ENCODE assay signal across 1 cellular context in the genomic region with DNA sequence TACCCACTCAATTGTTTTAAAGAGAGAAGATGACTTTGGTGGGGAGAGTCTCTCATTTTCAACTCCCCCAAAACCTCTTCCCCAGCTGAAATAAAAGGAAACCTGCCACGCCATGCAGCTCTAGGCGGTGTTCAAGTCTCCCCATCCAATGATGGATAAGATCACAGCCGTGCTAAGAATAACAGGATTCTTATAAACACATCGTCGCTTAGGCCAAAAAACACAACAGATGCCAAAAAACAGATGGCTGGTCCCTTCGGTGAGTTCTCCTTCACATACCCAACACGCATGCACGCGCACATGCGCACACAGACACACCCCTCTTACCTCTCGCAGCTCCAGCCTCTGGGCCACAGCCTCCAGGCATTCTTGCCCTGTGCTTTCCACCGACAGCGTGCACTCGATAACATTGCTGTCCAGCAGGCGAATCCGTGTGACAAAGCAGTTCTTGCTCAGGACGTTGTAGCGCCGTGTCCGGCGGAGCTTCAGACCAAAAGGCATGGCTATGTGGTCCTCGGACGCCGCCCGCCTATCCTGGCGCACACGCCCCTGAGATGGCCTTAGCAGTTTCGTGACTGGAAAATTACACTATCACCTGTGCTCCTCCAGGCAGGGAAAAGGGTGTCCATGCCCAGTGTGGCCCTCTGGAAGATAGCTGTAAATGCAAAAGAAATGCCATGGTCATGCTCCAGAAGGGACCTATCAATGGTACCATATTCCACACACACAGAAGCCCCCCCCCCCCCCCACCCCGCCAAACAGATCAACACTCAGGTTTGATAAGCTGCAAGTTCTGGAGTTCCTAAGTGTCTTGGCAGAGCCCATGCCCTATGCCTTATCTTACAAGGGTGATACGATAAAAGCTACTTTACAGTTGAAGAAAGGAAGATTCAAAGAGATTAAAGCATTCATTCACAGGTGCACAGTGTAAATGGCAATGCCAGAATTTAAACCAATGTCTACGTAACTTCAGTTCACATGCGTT.
TF ChIP-seq lines count a peak whose summit lies in the region.

No MANE protein-coding gene starts in this region.

TF ChIP-seq in HEK293, 187 proteins besides CTCF, POLR2A, EP300 and RAD21 (continued from another document):
- TF ChIP-seq, protein P1, sequence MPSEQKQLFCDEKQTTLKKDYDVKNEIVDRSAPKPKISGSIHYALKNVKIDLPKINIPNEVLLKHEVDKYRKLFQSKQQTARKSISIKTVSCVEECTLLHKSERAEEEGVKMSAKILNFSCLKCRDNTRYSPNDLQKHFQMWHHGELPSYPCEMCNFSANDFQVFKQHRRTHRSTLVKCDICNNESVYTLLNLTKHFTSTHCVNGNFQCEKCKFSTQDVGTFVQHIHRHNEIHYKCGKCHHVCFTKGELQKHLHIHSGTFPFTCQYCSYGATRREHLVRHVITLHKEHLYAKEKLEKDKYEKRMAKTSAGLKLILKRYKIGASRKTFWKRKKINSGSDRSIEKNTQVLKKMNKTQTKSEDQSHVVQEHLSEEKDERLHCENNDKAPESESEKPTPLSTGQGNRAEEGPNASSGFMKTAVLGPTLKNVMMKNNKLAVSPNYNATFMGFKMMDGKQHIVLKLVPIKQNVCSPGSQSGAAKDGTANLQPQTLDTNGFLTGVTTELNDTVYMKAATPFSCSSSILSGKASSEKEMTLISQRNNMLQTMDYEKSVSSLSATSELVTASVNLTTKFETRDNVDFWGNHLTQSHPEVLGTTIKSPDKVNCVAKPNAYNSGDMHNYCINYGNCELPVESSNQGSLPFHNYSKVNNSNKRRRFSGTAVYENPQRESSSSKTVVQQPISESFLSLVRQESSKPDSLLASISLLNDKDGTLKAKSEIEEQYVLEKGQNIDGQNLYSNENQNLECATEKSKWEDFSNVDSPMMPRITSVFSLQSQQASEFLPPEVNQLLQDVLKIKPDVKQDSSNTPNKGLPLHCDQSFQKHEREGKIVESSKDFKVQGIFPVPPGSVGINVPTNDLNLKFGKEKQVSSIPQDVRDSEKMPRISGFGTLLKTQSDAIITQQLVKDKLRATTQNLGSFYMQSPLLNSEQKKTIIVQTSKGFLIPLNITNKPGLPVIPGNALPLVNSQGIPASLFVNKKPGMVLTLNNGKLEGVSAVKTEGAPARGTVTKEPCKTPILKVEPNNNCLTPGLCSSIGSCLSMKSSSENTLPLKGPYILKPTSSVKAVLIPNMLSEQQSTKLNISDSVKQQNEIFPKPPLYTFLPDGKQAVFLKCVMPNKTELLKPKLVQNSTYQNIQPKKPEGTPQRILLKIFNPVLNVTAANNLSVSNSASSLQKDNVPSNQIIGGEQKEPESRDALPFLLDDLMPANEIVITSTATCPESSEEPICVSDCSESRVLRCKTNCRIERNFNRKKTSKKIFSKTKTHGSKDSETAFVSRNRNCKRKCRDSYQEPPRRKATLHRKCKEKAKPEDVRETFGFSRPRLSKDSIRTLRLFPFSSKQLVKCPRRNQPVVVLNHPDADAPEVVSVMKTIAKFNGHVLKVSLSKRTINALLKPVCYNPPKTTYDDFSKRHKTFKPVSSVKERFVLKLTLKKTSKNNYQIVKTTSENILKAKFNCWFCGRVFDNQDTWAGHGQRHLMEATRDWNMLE (tag by site-specific recombination; conservative IDR thresholded peaks at IDR 0.05; ENCODE audit: low read depth): no peak
- TF ChIP-seq, protein P2, sequence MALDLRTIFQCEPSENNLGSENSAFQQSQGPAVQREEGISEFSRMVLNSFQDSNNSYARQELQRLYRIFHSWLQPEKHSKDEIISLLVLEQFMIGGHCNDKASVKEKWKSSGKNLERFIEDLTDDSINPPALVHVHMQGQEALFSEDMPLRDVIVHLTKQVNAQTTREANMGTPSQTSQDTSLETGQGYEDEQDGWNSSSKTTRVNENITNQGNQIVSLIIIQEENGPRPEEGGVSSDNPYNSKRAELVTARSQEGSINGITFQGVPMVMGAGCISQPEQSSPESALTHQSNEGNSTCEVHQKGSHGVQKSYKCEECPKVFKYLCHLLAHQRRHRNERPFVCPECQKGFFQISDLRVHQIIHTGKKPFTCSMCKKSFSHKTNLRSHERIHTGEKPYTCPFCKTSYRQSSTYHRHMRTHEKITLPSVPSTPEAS (tag by site-specific recombination; IDR thresholded peaks at IDR 0.05): no peak
